8 cellular contexts compared by ENCODE assay signal in the genomic region with DNA sequence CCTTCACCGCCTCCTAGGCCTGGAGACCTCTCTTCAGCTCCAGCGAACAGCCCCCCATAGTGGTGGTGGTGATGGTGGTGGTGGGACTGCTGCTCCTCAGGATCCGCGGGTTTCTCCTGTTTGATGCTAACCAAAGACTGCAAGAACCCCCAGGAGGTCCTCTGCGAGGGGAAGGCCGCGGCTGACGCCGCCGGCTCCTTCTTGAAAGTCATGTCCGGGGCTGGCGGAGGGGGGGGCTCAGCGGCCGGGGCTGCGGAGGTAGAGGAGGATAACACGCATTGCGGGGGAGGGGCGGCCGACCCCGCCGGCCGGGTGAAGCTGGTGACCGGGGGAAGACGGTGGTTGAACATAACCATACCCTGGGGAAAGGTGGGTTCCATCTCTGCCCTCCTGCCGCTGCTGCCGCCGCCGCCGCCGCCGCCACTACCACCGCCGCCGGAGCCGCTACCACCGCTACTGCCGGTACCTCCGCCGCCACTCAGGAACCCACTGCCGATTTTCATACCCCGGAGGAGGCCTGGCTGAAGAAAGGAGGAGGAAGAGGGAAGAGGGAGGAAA. TPM values are rescaled to one million over a fixed set of nuclear protein-coding genes. Genes with fewer than 3 reads are reported as not detected.
A peak's percentile ranks its signal among the peaks of the same experiment; 100 is the strongest.
DNase-seq lines count a peak whose midpoint lies in the region; ATAC-seq and TF ChIP-seq lines count a peak whose summit lies in the region.

No MANE protein-coding gene starts in this region.

- no peak for TF ChIP-seq POLR2A in lower leg skin (IDR thresholded peaks at IDR 0.05)

- H3K36me3 Mint-ChIP-seq in T-helper 2 cell treated with Interferon-gamma antibody and Interleukin-4, amounts not matched to agents 5 μg/mL and 100 μg/mL, for 36 hours (ENCODE audit: low read depth) = peaks cover 41% of the 10 kb centered on the region
- H3K36me3 Mint-ChIP-seq in chondrocyte (ENCODE audit: low read depth) = peaks cover 38% of the 10 kb centered on the region

- 2 to 3% methylated on average over 17 to 40 of the region's 41 CpGs for WGBS in lower leg skin, 2 donors

- DNase-seq in NCI-H1105 treated with DMSO at 0.1 percent for 48 hours (lab: John Stamatoyannopoulos, UW) (peak; percentile 19), NCI-H1105 (lab: John Stamatoyannopoulos, UW) (no peak), chondrocyte (ENCODE audit: low spot score) (no peak), lower leg skin (ENCODE audit: low spot score in 2 of 2) (peak; percentile 19 to 89), Kasumi-1 (lab: John Stamatoyannopoulos, UW) (no peak)
- peak; percentile 19 for DNase-seq in T-helper 2 cell treated with Interferon-gamma antibody and Interleukin-4, amounts not matched to agents 5 μg/mL and 100 μg/mL, for 36 hours (ENCODE audit: low spot score)
- DNase-seq in stimulated activated CD8-positive, alpha-beta memory T cell treated with anti-CD3 and anti-CD28 coated beads, Interleukin-15, amount 100 ng/mL, for 1 hour (ENCODE audit: low read depth) = peak; percentile 19

- peak; percentile 33 for ATAC-seq in HG02938 (IDR thresholded peaks at IDR 0.05; ENCODE audit: unreplicated experiment)

- peak; percentile 32 for TF ChIP-seq CTCF in chondrocyte (IDR thresholded peaks at IDR 0.05)
- TF ChIP-seq CTCF in lower leg skin (IDR thresholded peaks at IDR 0.05) = no peak

- H3K4me1 Mint-ChIP-seq in T-helper 2 cell treated with Interferon-gamma antibody and Interleukin-4, amounts not matched to agents 5 μg/mL and 100 μg/mL, for 36 hours (ENCODE audit: low read depth) = peaks cover 43% of the 10 kb centered on the region
- H3K4me1 Mint-ChIP-seq in chondrocyte (ENCODE audit: low read depth) = peaks cover 57% of the 10 kb centered on the region

- peaks cover 5% of the 10 kb centered on the region for H3K27me3 Mint-ChIP-seq in T-helper 2 cell treated with Interferon-gamma antibody and Interleukin-4, amounts not matched to agents 5 μg/mL and 100 μg/mL, for 36 hours (ENCODE audit: low read depth)
- H3K27me3 Mint-ChIP-seq in chondrocyte (ENCODE audit: low read depth) = no peaks in the 10 kb centered on the region

- no peaks in the 10 kb centered on the region for H3K9me3 Mint-ChIP-seq in T-helper 2 cell treated with Interferon-gamma antibody and Interleukin-4, amounts not matched to agents 5 μg/mL and 100 μg/mL, for 36 hours
- peaks cover 22% of the 10 kb centered on the region for H3K9me3 Mint-ChIP-seq in chondrocyte (ENCODE audit: low read depth)

- peak overlapping the region; percentile 74 for H3K4me3 ChIP-seq in lower leg skin (ENCODE audit: low read depth, poor library complexity, severe bottlenecking)

- intact Hi-C loops in lower leg skin (cut with DNase I; ENCODE audit: low total_unique reads) = no loop called here

- H3K27ac Mint-ChIP-seq in T-helper 2 cell treated with Interferon-gamma antibody and Interleukin-4, amounts not matched to agents 5 μg/mL and 100 μg/mL, for 36 hours = peak overlapping the region; percentile 92
- peak overlapping the region; percentile 96 for H3K27ac Mint-ChIP-seq in chondrocyte (ENCODE audit: unreplicated experiment)

- peak overlapping the region; percentile 95 for H3K4me3 Mint-ChIP-seq in T-helper 2 cell treated with Interferon-gamma antibody and Interleukin-4, amounts not matched to agents 5 μg/mL and 100 μg/mL, for 36 hours
- peak overlapping the region; percentile 86 for H3K4me3 Mint-ChIP-seq in chondrocyte (ENCODE audit: unreplicated experiment)

RNA-seq across cellular contexts. Expression of a gene that starts 0.6 kb away (rescaled TPM):
- 34.2 to 37.3 TPM (median 34.9 TPM) in 3 replicates for total RNA-seq in chondrocyte
- total RNA-seq in lower leg skin = 1 to 10 TPM; 3.4 to 5.5 (median 5.3) TPM

Comparison
In these comparisons a context has a peak if more than half of its experiments do, and no peak if none do; other contexts are left out.
1. DNase-seq: peak in NCI-H1105 treated with DMSO at 0.1 percent for 48 hours (single experiment), T-helper 2 cell treated with Interferon-gamma antibody and Interleukin-4, amounts not matched to agents 5 μg/mL and 100 μg/mL, for 36 hours (single experiment), lower leg skin (2 of 2) and stimulated activated CD8-positive, alpha-beta memory T cell treated with anti-CD3 and anti-CD28 coated beads, Interleukin-15, amount 100 ng/mL, for 1 hour (single experiment); none in NCI-H1105 (single experiment), chondrocyte (single experiment) and Kasumi-1 (0 of 2).